16 cellular contexts compared by ENCODE assay signal in the genomic region with DNA sequence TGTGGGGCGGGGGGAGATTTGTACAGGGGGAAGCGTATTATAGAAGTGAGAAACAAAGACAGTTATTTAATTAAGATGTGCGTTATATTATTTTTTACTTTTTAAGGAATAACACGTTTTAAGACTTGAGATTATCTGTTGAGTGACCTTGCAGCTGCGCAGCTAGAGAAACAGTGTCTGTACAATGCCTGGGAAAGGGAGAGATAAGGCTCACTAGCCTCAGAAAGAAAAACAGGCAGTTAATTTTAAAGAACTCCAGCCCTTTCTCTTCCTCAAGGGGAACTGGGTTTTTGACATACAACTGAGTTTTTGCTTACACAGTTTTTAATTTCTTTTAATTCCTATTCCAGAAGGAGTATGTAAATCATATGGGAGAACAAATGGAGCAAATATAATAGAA.
"Had no signal": no experiment of that assay in that cellular context is flagged by ENCODE, and none has a peak within 500 bp of the region (broad histone marks: within the 10 kb centered on the region; RNA-seq: fewer than 3 reads in every experiment).

No MANE protein-coding gene starts in this region.

- H3K27ac Mint-ChIP-seq: naive thymus-derived CD8-positive, alpha-beta T cell; type B pancreatic cell had no signal

- H3K9me3 ChIP-seq: heart right ventricle, left lung, lower lobe of right lung, neutrophil, thyroid gland had no signal

- H3K4me3 Mint-ChIP-seq: naive thymus-derived CD8-positive, alpha-beta T cell; type B pancreatic cell had no signal

- H3K27me3 ChIP-seq: heart right ventricle, left lung, neutrophil, thyroid gland had no signal

- H3K27me3 Mint-ChIP-seq: naive thymus-derived CD8-positive, alpha-beta T cell; type B pancreatic cell had no signal

- H3K27ac ChIP-seq: coronary artery, heart right ventricle, left lung, lower lobe of right lung, skin epidermis, thyroid gland had no signal

- H3K4me1 ChIP-seq: lower lobe of right lung, thyroid gland had no signal

- DNase-seq: effector CD4-positive, alpha-beta T cell; heart right ventricle; left lung; lower lobe of right lung; mesenchymal stem cell; naive thymus-derived CD8-positive, alpha-beta T cell; posterior cingulate gyrus; stimulated activated CD4-positive, alpha-beta T cell treated with anti-CD3 and anti-CD28 coated beads, Interleukin-2, amount 100 ng/mL, for 24 hours; stimulated activated naive CD4-positive, alpha-beta T cell; thyroid gland had no signal

- ATAC-seq: esophagus mucosa; left lung; lower lobe of right lung; naive thymus-derived CD8-positive, alpha-beta T cell; sciatic nerve had no signal

- H3K36me3 ChIP-seq: heart right ventricle, left lung, lower lobe of right lung, neutrophil, thyroid gland had no signal

- H3K4me3 ChIP-seq: coronary artery, heart right ventricle, left lung, lower lobe of right lung, skin epidermis, thyroid gland had no signal

- H3K9me3 Mint-ChIP-seq: naive thymus-derived CD8-positive, alpha-beta T cell; type B pancreatic cell had no signal
